ENCODE assay signal across 9 cellular contexts in genomic region chr12:53383258-53383657, GRCh38. TPM values are rescaled to one million over a fixed set of nuclear protein-coding genes. Genes with fewer than 3 reads are reported as not detected.
DNase-seq lines count a peak whose midpoint lies in the region; ATAC-seq and TF ChIP-seq lines count a peak whose summit lies in the region.
"Had no signal": no experiment of that assay in that cellular context is flagged by ENCODE, and none has a peak within 500 bp of the region (broad histone marks: within the 10 kb centered on the region; RNA-seq: fewer than 3 reads in every experiment).

No MANE protein-coding gene starts in this region.

- H3K4me1 ChIP-seq in heart right ventricle: peaks cover 20 to 83% (median 80%) of the 10 kb centered on the region in 9 donors
- H3K4me1 ChIP-seq in mesenchymal stem cell (ENCODE audit: control insufficient read depth, insufficient read depth, low read depth, low read length): peaks cover 29% of the 10 kb centered on the region
- peaks cover 4% of the 10 kb centered on the region for H3K4me1 ChIP-seq in urinary bladder (ENCODE audit: insufficient read depth)

- no peak overlapping the region for H3K18ac ChIP-seq in mesenchymal stem cell (ENCODE audit: low read depth in 1 of 2, low read length in 2 of 2)

- no peak for DNase-seq in heart right ventricle
- no peak for DNase-seq in left cardiac atrium
- no peak for DNase-seq in astrocyte of the cerebellum (ENCODE audit: low read depth)
- DNase-seq in mesenchymal stem cell: no peak
- DNase-seq in effector CD8-positive, alpha-beta T cell (lab: John Stamatoyannopoulos, UW): no peak
- DNase-seq in foreskin melanocyte: no peak
- DNase-seq: NCI-H1092 treated with DMSO at 0.1 percent for 48 hours had no signal

- H3K4me3 ChIP-seq in heart right ventricle: peak overlapping the region in 8 of 10 donors; percentile 8 to 39 (median 14)
- peak overlapping the region; percentile 26 for H3K4me3 ChIP-seq in astrocyte of the cerebellum (ENCODE audit: low read depth, low read length)
- peak overlapping the region in 1 of 2 experiments; percentile 70 for H3K4me3 ChIP-seq in mesenchymal stem cell (ENCODE audit: insufficient read depth in 1 of 2, low read depth in 1 of 2, low read length in 2 of 2)
- peak overlapping the region; percentile 23 for H3K4me3 ChIP-seq in urinary bladder (ENCODE audit: low read depth, low read length)

- peak overlapping the region in 1 of 2 experiments; percentile 67 for H3K14ac ChIP-seq in mesenchymal stem cell (ENCODE audit: low read length in 2 of 2)

- H2BK12ac ChIP-seq in mesenchymal stem cell (ENCODE audit: low read length in 2 of 2): no peak overlapping the region

- WGBS in heart right ventricle, 2 donors: 73 to 84% methylated on average over 2 of the region's 2 CpGs
- 96% methylated on average over 2 of the region's 2 CpGs for WGBS in mesenchymal stem cell
- WGBS in urinary bladder: 77% methylated on average over 2 of the region's 2 CpGs

- no peak overlapping the region for H2AFZ ChIP-seq in mesenchymal stem cell (ENCODE audit: low read depth, low read length)

- no peaks in the 10 kb centered on the region for H3K27me3 ChIP-seq in heart right ventricle
- no peaks in the 10 kb centered on the region for H3K27me3 ChIP-seq in mesenchymal stem cell (ENCODE audit: control insufficient read depth in 1 of 2, insufficient read depth in 1 of 2, low read length in 2 of 2)

- no peak overlapping the region for H3K4ac ChIP-seq in mesenchymal stem cell (ENCODE audit: low read depth in 1 of 2, low read length in 2 of 2)

- H4K91ac ChIP-seq in mesenchymal stem cell (ENCODE audit: low read length): peak overlapping the region; percentile 46

- H4K8ac ChIP-seq in mesenchymal stem cell (ENCODE audit: low read length): no peak overlapping the region

- TF ChIP-seq CTCF in heart right ventricle (IDR thresholded peaks at IDR 0.05): no peak
- no peak for TF ChIP-seq CTCF in astrocyte of the cerebellum (IDR thresholded peaks at IDR 0.05; ENCODE audit: low read depth, low read length, missing control alignments)

- in situ Hi-C loops in astrocyte of the cerebellum (cut with HindIII; ENCODE audit: low sequenced_read_pairs): no loop called here

- intact Hi-C loops in heart right ventricle (cut with DNase I): loop anchor here in 2 of 10 donors (5.0 kb wide), 2 partner anchors 34 to 61 kb away; partner anchors contain the start of gene AAAS (in 1 of the 2)
- intact Hi-C loops in left cardiac atrium (cut with DNase I): no loop called here

- H3K9ac ChIP-seq in mesenchymal stem cell (ENCODE audit: low read length): peak overlapping the region; percentile 58

- H3K23ac ChIP-seq in mesenchymal stem cell (ENCODE audit: low read length in 2 of 2): peak overlapping the region in 1 of 2 experiments; percentile 84

- H3K36me3 ChIP-seq in heart right ventricle (peaks cover 0 to 71% (median 35%) of the 10 kb centered on the region in 9 donors), mesenchymal stem cell (ENCODE audit: control insufficient read depth in 1 of 2, insufficient read depth in 2 of 2, low read depth in 1 of 2, low read length in 2 of 2) (peaks cover 24 to 37% of the 10 kb centered on the region in 2 experiments), urinary bladder (ENCODE audit: insufficient read depth) (peaks cover 7% of the 10 kb centered on the region)

- peak overlapping the region; percentile 71 for H3K4me2 ChIP-seq in mesenchymal stem cell (ENCODE audit: low read length, poor library complexity, severe bottlenecking)

- H3K27ac ChIP-seq in heart right ventricle (peak overlapping the region in 2 of 10 donors; percentile 22 to 38), mesenchymal stem cell (ENCODE audit: low read length, poor library complexity, severe bottlenecking) (peak overlapping the region; percentile 11), urinary bladder (ENCODE audit: low read depth) (no peak overlapping the region)

- H2BK5ac ChIP-seq in mesenchymal stem cell (ENCODE audit: low read depth, low read length, poor library complexity, severe bottlenecking): no peak overlapping the region

- H2BK15ac ChIP-seq in mesenchymal stem cell (ENCODE audit: low read depth, poor library complexity, severe bottlenecking): peak overlapping the region; percentile 1

- no peaks in the 10 kb centered on the region for H3K9me3 ChIP-seq in heart right ventricle
- H3K9me3 ChIP-seq in mesenchymal stem cell (ENCODE audit: control insufficient read depth, low read length): no peaks in the 10 kb centered on the region

- ATAC-seq in heart right ventricle (no peak), left cardiac atrium (no peak), HG03139 (IDR thresholded peaks at IDR 0.05; ENCODE audit: unreplicated experiment) (no peak)

- no peak overlapping the region for H2AK5ac ChIP-seq in mesenchymal stem cell (ENCODE audit: low read length, severe bottlenecking)

- no peak overlapping the region for H2BK120ac ChIP-seq in mesenchymal stem cell (ENCODE audit: low read depth, low read length)

- H3K79me1 ChIP-seq in mesenchymal stem cell (replicated peaks; ENCODE audit: low read length, poor library complexity, severe bottlenecking): no peaks in the 10 kb centered on the region

RNA-seq across cellular contexts. Expression of gene SP1, which starts 3.3 kb away (rescaled TPM):
- total RNA-seq in heart right ventricle: 10 to 100 TPM; 27.2 to 42.4 (median 32.3) TPM
- polyA plus RNA-seq in heart right ventricle: 1 to 10 TPM; 7.8 to 8.8 TPM
- total RNA-seq in left cardiac atrium: 10 to 100 TPM; 31.3 to 33.4 TPM
- polyA plus RNA-seq in mesenchymal stem cell (2013, experiment 1 of 2): 29.4 TPM
- polyA plus RNA-seq in mesenchymal stem cell (2013, experiment 2 of 2): 27.5 TPM
- total RNA-seq in urinary bladder: 60.5 TPM
- polyA plus RNA-seq in urinary bladder: 32.4 TPM

RNA-seq across cellular contexts. Expression of gene AMHR2, which starts 40.4 kb away (rescaled TPM):
- total RNA-seq in heart right ventricle: under 1 TPM in 5 of 10 donors, not detected in 5; 0.24 to 0.94 (median 0.64) TPM
- polyA plus RNA-seq in heart right ventricle: not detected
- under 1 TPM in 1 of 2 donors, not detected in 1; 0.34 TPM for total RNA-seq in left cardiac atrium
- polyA plus RNA-seq in mesenchymal stem cell (2013, experiment 1 of 2): 0.01 TPM
- not detected for polyA plus RNA-seq in mesenchymal stem cell (2013, experiment 2 of 2)
- total RNA-seq in urinary bladder: not detected
- 0.18 TPM for polyA plus RNA-seq in urinary bladder

RNA-seq across cellular contexts. Expression of gene SP7, which starts 47.1 kb away (rescaled TPM):
- not detected for total RNA-seq in heart right ventricle
- polyA plus RNA-seq in heart right ventricle: not detected
- total RNA-seq in left cardiac atrium: not detected
- 0.01 TPM for polyA plus RNA-seq in mesenchymal stem cell (2013, experiment 1 of 2)
- polyA plus RNA-seq in mesenchymal stem cell (2013, experiment 2 of 2): not detected
- not detected for total RNA-seq in urinary bladder
- polyA plus RNA-seq in urinary bladder: not detected

RNA-seq across cellular contexts. Expression of gene PRR13, which starts 58.3 kb away (rescaled TPM):
- total RNA-seq in heart right ventricle: 10 to 100 TPM; 28.6 to 70.0 (median 55.4) TPM
- 100 to 1,000 TPM in 1 of 2 donors, 10 to 100 TPM in 1; 40.4 to 122 TPM for polyA plus RNA-seq in heart right ventricle
- total RNA-seq in left cardiac atrium: 10 to 100 TPM; 73.5 to 90.2 TPM
- 326 TPM for polyA plus RNA-seq in mesenchymal stem cell (2013, experiment 1 of 2)
- 326 TPM for polyA plus RNA-seq in mesenchymal stem cell (2013, experiment 2 of 2)
- 22.0 TPM for total RNA-seq in urinary bladder
- 198 TPM for polyA plus RNA-seq in urinary bladder
